ENCODE assay signal across 10 cellular contexts in genomic region chr5:159971931-159972461, GRCh38. TPM values are rescaled to one million over a fixed set of nuclear protein-coding genes. Genes with fewer than 3 reads are reported as not detected.
DNase-seq lines count a peak whose midpoint lies in the region; ATAC-seq and TF ChIP-seq lines count a peak whose summit lies in the region.
"Had no signal": no experiment of that assay in that cellular context is flagged by ENCODE, and none has a peak within 500 bp of the region (broad histone marks: within the 10 kb centered on the region; RNA-seq: fewer than 3 reads in every experiment).

No MANE protein-coding gene starts in this region.

- no peak overlapping the region for H3K4me3 Mint-ChIP-seq in activated naive CD8-positive, alpha-beta T cell treated with anti-CD3 and anti-CD28 coated beads for 36 hours
- H3K4me3 Mint-ChIP-seq in activated naive CD8-positive, alpha-beta T cell treated with anti-CD3 and anti-CD28 coated beads, Interleukin-2, amount 50 U/mL, for 24 hours, result no peak overlapping the region

- H3K27ac ChIP-seq in mesenchymal stem cell (ENCODE audit: low read length, poor library complexity, severe bottlenecking) (no peak overlapping the region), vagina (no peak overlapping the region)

- no peak overlapping the region for H3K27ac Mint-ChIP-seq in activated naive CD8-positive, alpha-beta T cell treated with anti-CD3 and anti-CD28 coated beads for 36 hours
- H3K27ac Mint-ChIP-seq in activated naive CD8-positive, alpha-beta T cell treated with anti-CD3 and anti-CD28 coated beads, Interleukin-2, amount 50 U/mL, for 24 hours, result no peak overlapping the region

- no peak overlapping the region for H2AK5ac ChIP-seq in mesenchymal stem cell (ENCODE audit: low read length, severe bottlenecking)

- H4K8ac ChIP-seq in mesenchymal stem cell (ENCODE audit: low read length), result peak overlapping the region; percentile 5

- no peaks in the 10 kb centered on the region for H3K36me3 ChIP-seq in mesenchymal stem cell (ENCODE audit: control insufficient read depth in 1 of 2, insufficient read depth in 2 of 2, low read depth in 1 of 2, low read length in 2 of 2)
- H3K36me3 ChIP-seq in vagina, result no peaks in the 10 kb centered on the region

- peaks cover 21% of the 10 kb centered on the region for H3K4me1 ChIP-seq in mesenchymal stem cell (ENCODE audit: control insufficient read depth, insufficient read depth, low read depth, low read length)
- peaks cover 7% of the 10 kb centered on the region for H3K4me1 ChIP-seq in vagina

- H3K14ac ChIP-seq in mesenchymal stem cell (ENCODE audit: low read length in 2 of 2), result peak overlapping the region in 1 of 2 experiments; percentile 18

- H2BK15ac ChIP-seq in mesenchymal stem cell (ENCODE audit: low read depth, poor library complexity, severe bottlenecking), result peak overlapping the region; percentile 95

- no peak overlapping the region for H2BK5ac ChIP-seq in mesenchymal stem cell (ENCODE audit: low read depth, low read length, poor library complexity, severe bottlenecking)

- peaks cover 77% of the 10 kb centered on the region for H3K27me3 Mint-ChIP-seq in activated naive CD8-positive, alpha-beta T cell treated with anti-CD3 and anti-CD28 coated beads for 36 hours
- H3K27me3 Mint-ChIP-seq in activated naive CD8-positive, alpha-beta T cell treated with anti-CD3 and anti-CD28 coated beads, Interleukin-2, amount 50 U/mL, for 24 hours, result peaks cover 58% of the 10 kb centered on the region

- H3K36me3 Mint-ChIP-seq in activated naive CD8-positive, alpha-beta T cell treated with anti-CD3 and anti-CD28 coated beads for 36 hours, result no peaks in the 10 kb centered on the region
- no peaks in the 10 kb centered on the region for H3K36me3 Mint-ChIP-seq in activated naive CD8-positive, alpha-beta T cell treated with anti-CD3 and anti-CD28 coated beads, Interleukin-2, amount 50 U/mL, for 24 hours (ENCODE audit: low read depth)

- no peak overlapping the region for H3K4ac ChIP-seq in mesenchymal stem cell (ENCODE audit: low read depth in 1 of 2, low read length in 2 of 2)

- DNase-seq in activated naive CD8-positive, alpha-beta T cell treated with anti-CD3 and anti-CD28 coated beads for 36 hours, result peak; percentile 14
- DNase-seq in activated naive CD8-positive, alpha-beta T cell treated with anti-CD3 and anti-CD28 coated beads, Interleukin-2, amount 50 U/mL, for 24 hours, result no peak
- DNase-seq in mesenchymal stem cell, result peak; percentile 26
- no peak for DNase-seq in vagina (ENCODE audit: extremely low spot score in 2 of 2)
- no peak for DNase-seq in amygdala (lab: John Stamatoyannopoulos, UW)
- DNase-seq in NCI-H446 (lab: John Stamatoyannopoulos, UW), result no peak
- no peak for DNase-seq in DMS114 treated with DMSO at 0.1 percent for 48 hours (lab: John Stamatoyannopoulos, UW; ENCODE audit: unreplicated experiment)
- DNase-seq: Kasumi-1 had no signal

- peak overlapping the region; percentile 72 for H4K91ac ChIP-seq in mesenchymal stem cell (ENCODE audit: low read length)

- H3K23ac ChIP-seq in mesenchymal stem cell (ENCODE audit: low read length in 2 of 2), result peak overlapping the region in 1 of 2 experiments; percentile 23

- no peak for ATAC-seq in activated naive CD8-positive, alpha-beta T cell treated with anti-CD3 and anti-CD28 coated beads, Interleukin-2, amount 50 U/mL, for 24 hours
- peak; percentile 35 for ATAC-seq in esophagus mucosa

- no peaks in the 10 kb centered on the region for H3K79me1 ChIP-seq in mesenchymal stem cell (replicated peaks; ENCODE audit: low read length, poor library complexity, severe bottlenecking)

- H2AFZ ChIP-seq in mesenchymal stem cell (ENCODE audit: low read depth, low read length), result peak overlapping the region; percentile 91

- peak overlapping the region; percentile 54 for H2BK120ac ChIP-seq in mesenchymal stem cell (ENCODE audit: low read depth, low read length)

- H3K27me3 ChIP-seq in mesenchymal stem cell (ENCODE audit: control insufficient read depth in 1 of 2, insufficient read depth in 1 of 2, low read length in 2 of 2) (peaks cover 0 to 18% of the 10 kb centered on the region in 2 experiments), vagina (peaks cover 12% of the 10 kb centered on the region)

- H3K9ac ChIP-seq in mesenchymal stem cell (ENCODE audit: low read length), result no peak overlapping the region

- TF ChIP-seq CTCF in vagina (IDR thresholded peaks at IDR 0.05), result no peak

- peak overlapping the region; percentile 78 to 91 for H2BK12ac ChIP-seq in mesenchymal stem cell (ENCODE audit: low read length in 2 of 2)

- TF ChIP-seq POLR2A in vagina (IDR thresholded peaks at IDR 0.05), result no peak

- H3K9me3 ChIP-seq in mesenchymal stem cell (ENCODE audit: control insufficient read depth, low read length) (no peaks in the 10 kb centered on the region), vagina (no peaks in the 10 kb centered on the region)

- H3K18ac ChIP-seq in mesenchymal stem cell (ENCODE audit: low read depth in 1 of 2, low read length in 2 of 2), result peak overlapping the region; percentile 67 to 68

- peak overlapping the region; percentile 26 to 65 for H3K4me3 ChIP-seq in mesenchymal stem cell (ENCODE audit: insufficient read depth in 1 of 2, low read depth in 1 of 2, low read length in 2 of 2)
- H3K4me3 ChIP-seq in vagina, result peak overlapping the region; percentile 15 to 37

- WGBS in mesenchymal stem cell, result 2% methylated on average over 39 of the region's 76 CpGs

- peaks cover 6% of the 10 kb centered on the region for H3K4me1 Mint-ChIP-seq in activated naive CD8-positive, alpha-beta T cell treated with anti-CD3 and anti-CD28 coated beads for 36 hours
- H3K4me1 Mint-ChIP-seq in activated naive CD8-positive, alpha-beta T cell treated with anti-CD3 and anti-CD28 coated beads, Interleukin-2, amount 50 U/mL, for 24 hours, result peaks cover 10% of the 10 kb centered on the region

- intact Hi-C loops in vagina (cut with DNase I), result no loop called here

- no peaks in the 10 kb centered on the region for H3K9me3 Mint-ChIP-seq in activated naive CD8-positive, alpha-beta T cell treated with anti-CD3 and anti-CD28 coated beads for 36 hours
- H3K9me3 Mint-ChIP-seq in activated naive CD8-positive, alpha-beta T cell treated with anti-CD3 and anti-CD28 coated beads, Interleukin-2, amount 50 U/mL, for 24 hours, result no peaks in the 10 kb centered on the region
- H3K9me3 Mint-ChIP-seq: T-helper 1 cell treated with Interleukin-12 subunit alpha and Interleukin-12 subunit beta and Interleukin-4 antibody, amounts not matched to agents 30 μg/mL and 1 μg/mL, for 36 hours had no signal

- H3K4me2 ChIP-seq in mesenchymal stem cell (ENCODE audit: low read length, poor library complexity, severe bottlenecking), result peak overlapping the region; percentile 83

RNA-seq across cellular contexts. Expression of gene TTC1, which starts 36.9 kb away (rescaled TPM):
- total RNA-seq in activated naive CD8-positive, alpha-beta T cell treated with anti-CD3 and anti-CD28 coated beads for 36 hours, result 10 to 100 TPM; 69.7 to 73.9 TPM
- 37.0 TPM for total RNA-seq in esophagus mucosa
- polyA plus RNA-seq in mesenchymal stem cell (2013, experiment 1 of 2), result 73.4 TPM
- 76.3 TPM for polyA plus RNA-seq in mesenchymal stem cell (2013, experiment 2 of 2)
- total RNA-seq in vagina, result 29.7 TPM

RNA-seq across cellular contexts. Expression of gene ADRA1B, which starts 55.7 kb away (rescaled TPM):
- not detected for total RNA-seq in activated naive CD8-positive, alpha-beta T cell treated with anti-CD3 and anti-CD28 coated beads for 36 hours
- total RNA-seq in esophagus mucosa (not detected), vagina (0.74 TPM)
- 0.80 TPM for polyA plus RNA-seq in mesenchymal stem cell (2013, experiment 1 of 2)
- 0.70 TPM for polyA plus RNA-seq in mesenchymal stem cell (2013, experiment 2 of 2)

Comparison
In these comparisons a context has a peak if more than half of its experiments do, and no peak if none do; other contexts are left out.
1. DNase-seq: peak in activated naive CD8-positive, alpha-beta T cell treated with anti-CD3 and anti-CD28 coated beads for 36 hours (single experiment) and mesenchymal stem cell (single experiment); none in activated naive CD8-positive, alpha-beta T cell treated with anti-CD3 and anti-CD28 coated beads, Interleukin-2, amount 50 U/mL, for 24 hours (single experiment), vagina (0 of 2), amygdala (0 of 56), NCI-H446 (0 of 2) and DMS114 treated with DMSO at 0.1 percent for 48 hours (single experiment).